19 cellular contexts compared by ENCODE assay signal in the genomic region with DNA sequence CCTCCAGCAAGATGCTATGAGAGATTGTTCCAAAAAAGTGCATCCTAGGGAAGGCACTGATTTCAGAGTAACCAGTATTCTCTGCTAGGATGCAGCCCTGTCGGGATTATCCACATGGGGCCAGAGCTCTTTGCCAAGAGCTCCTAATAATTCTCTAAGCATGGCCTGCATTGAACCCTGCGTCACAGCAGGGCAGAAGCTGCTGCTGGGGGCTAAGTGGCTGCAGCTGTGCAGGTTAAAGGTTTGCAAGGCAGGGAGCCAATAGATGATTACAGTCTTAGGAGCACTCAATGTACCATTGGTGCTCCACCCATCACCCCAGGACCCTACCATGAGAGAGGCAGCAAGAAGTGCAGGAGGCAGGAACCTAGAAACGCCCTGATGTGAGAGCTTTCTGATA.
A peak's percentile ranks its signal among the peaks of the same experiment; 100 is the strongest.
DNase-seq lines count a peak whose midpoint lies in the region; ATAC-seq and TF ChIP-seq lines count a peak whose summit lies in the region.
"Had no signal": no experiment of that assay in that cellular context is flagged by ENCODE, and none has a peak within 500 bp of the region (broad histone marks: within the 10 kb centered on the region; RNA-seq: fewer than 3 reads in every experiment).

No MANE protein-coding gene starts in this region.

- intact Hi-C loops in natural killer cell (cut with micrococcal nuclease): no loop called here
- intact Hi-C loops in naive thymus-derived CD4-positive, alpha-beta T cell (cut with micrococcal nuclease): no loop called here

- peak overlapping the region in 1 of 2 experiments; percentile 19 for H3K4me3 ChIP-seq in mesenchymal stem cell (ENCODE audit: insufficient read depth in 1 of 2, low read depth in 1 of 2, low read length in 2 of 2)
- no peak overlapping the region for H3K4me3 ChIP-seq in naive thymus-derived CD4-positive, alpha-beta T cell (ENCODE audit: low read length)
- no peak overlapping the region for H3K4me3 ChIP-seq in brain microvascular endothelial cell (ENCODE audit: low read depth, low read length)
- H3K4me3 ChIP-seq: BLaER1 had no signal

- H3K36me3 ChIP-seq in mesenchymal stem cell (ENCODE audit: control insufficient read depth in 1 of 2, insufficient read depth in 2 of 2, low read depth in 1 of 2, low read length in 2 of 2): no peaks in the 10 kb centered on the region
- no peaks in the 10 kb centered on the region for H3K36me3 ChIP-seq in naive thymus-derived CD4-positive, alpha-beta T cell (ENCODE audit: control insufficient read depth in 2 of 3, insufficient read depth in 3 of 3, low read length in 3 of 3)
- H3K36me3 ChIP-seq in brain microvascular endothelial cell (replicated peaks): no peaks in the 10 kb centered on the region
- H3K36me3 ChIP-seq: BLaER1 had no signal

- DNase-seq in NCI-H1092 treated with DMSO at 0.1 percent for 48 hours (lab: John Stamatoyannopoulos, UW): peak; percentile 26
- no peak for DNase-seq in NCI-H1092 (lab: John Stamatoyannopoulos, UW)
- no peak for DNase-seq in natural killer cell treated with Interleukin-12 subunit alpha and Interleukin-12 subunit beta and Interleukin-15 and Interleukin-18, amount 100 ng/mL, for 72 hours (ENCODE audit: low spot score)
- DNase-seq in natural killer cell: no peak
- DNase-seq in mesenchymal stem cell: no peak
- no peak for DNase-seq in NCI-H1694 (lab: John Stamatoyannopoulos, UW)
- no peak for DNase-seq in naive thymus-derived CD4-positive, alpha-beta T cell
- DNase-seq in brain microvascular endothelial cell: no peak
- DNase-seq: CD8-positive, alpha-beta memory T cell; GF-D8; Karpas-422; MM.1S; NCI-H2081 treated with DMSO at 0.1 percent for 48 hours; NCI-H226; NCI-H774; SIG-M5 had no signal

- in situ Hi-C loops in brain microvascular endothelial cell (cut with HindIII; ENCODE audit: low pct_ligation_motif_present, low sequenced_read_pairs): no loop called here

- no peak overlapping the region for H4K8ac ChIP-seq in mesenchymal stem cell (ENCODE audit: low read length)

- H3K27me3 ChIP-seq in mesenchymal stem cell (ENCODE audit: control insufficient read depth in 1 of 2, insufficient read depth in 1 of 2, low read length in 2 of 2) (peaks cover 0 to 15% of the 10 kb centered on the region in 2 experiments), brain microvascular endothelial cell (replicated peaks) (no peaks in the 10 kb centered on the region)
- H3K27me3 ChIP-seq in naive thymus-derived CD4-positive, alpha-beta T cell (ENCODE audit: control insufficient read depth in 2 of 2, insufficient read depth in 2 of 2, low read length in 2 of 2): no peaks in the 10 kb centered on the region
- H3K27me3 ChIP-seq: BLaER1 had no signal

- no peak overlapping the region for H2BK12ac ChIP-seq in mesenchymal stem cell (ENCODE audit: low read length in 2 of 2)

- peak overlapping the region; percentile 53 for H3K9ac ChIP-seq in mesenchymal stem cell (ENCODE audit: low read length)
- H3K9ac ChIP-seq: BLaER1 had no signal

- H3K27ac Mint-ChIP-seq in natural killer cell treated with Interleukin-12 subunit alpha and Interleukin-12 subunit beta and Interleukin-15 and Interleukin-18, amount 100 ng/mL, for 72 hours: no peak overlapping the region
- no peak overlapping the region for H3K27ac Mint-ChIP-seq in natural killer cell
- no peak overlapping the region for H3K27ac Mint-ChIP-seq in naive thymus-derived CD4-positive, alpha-beta T cell
- H3K27ac Mint-ChIP-seq: CD8-positive, alpha-beta memory T cell had no signal

- 48% methylated on average over 3 of the region's 3 CpGs for WGBS in mesenchymal stem cell

- TF ChIP-seq CTCF in natural killer cell (IDR thresholded peaks at IDR 0.05) (no peak), brain microvascular endothelial cell (IDR thresholded peaks at IDR 0.05; ENCODE audit: low read depth, low read length, missing control alignments) (no peak)

- no peaks in the 10 kb centered on the region for H3K9me3 Mint-ChIP-seq in natural killer cell treated with Interleukin-12 subunit alpha and Interleukin-12 subunit beta and Interleukin-15 and Interleukin-18, amount 100 ng/mL, for 72 hours
- no peaks in the 10 kb centered on the region for H3K9me3 Mint-ChIP-seq in natural killer cell
- peaks cover 0 to 15% (median 2%) of the 10 kb centered on the region in 11 donors for H3K9me3 Mint-ChIP-seq in naive thymus-derived CD4-positive, alpha-beta T cell

- no peaks in the 10 kb centered on the region for H3K36me3 Mint-ChIP-seq in natural killer cell treated with Interleukin-12 subunit alpha and Interleukin-12 subunit beta and Interleukin-15 and Interleukin-18, amount 100 ng/mL, for 72 hours
- H3K36me3 Mint-ChIP-seq in natural killer cell: no peaks in the 10 kb centered on the region
- no peaks in the 10 kb centered on the region for H3K36me3 Mint-ChIP-seq in naive thymus-derived CD4-positive, alpha-beta T cell
- H3K36me3 Mint-ChIP-seq: CD8-positive, alpha-beta memory T cell had no signal

- H2AFZ ChIP-seq in mesenchymal stem cell (ENCODE audit: low read depth, low read length): no peak overlapping the region

- POLR2A ChIA-PET in naive thymus-derived CD4-positive, alpha-beta T cell (lab: Charles Lee): no interaction called here

- H3K4me1 Mint-ChIP-seq in natural killer cell treated with Interleukin-12 subunit alpha and Interleukin-12 subunit beta and Interleukin-15 and Interleukin-18, amount 100 ng/mL, for 72 hours (ENCODE audit: low read depth in 2 of 2): no peaks in the 10 kb centered on the region
- no peaks in the 10 kb centered on the region for H3K4me1 Mint-ChIP-seq in natural killer cell
- no peaks in the 10 kb centered on the region for H3K4me1 Mint-ChIP-seq in naive thymus-derived CD4-positive, alpha-beta T cell
- H3K4me1 Mint-ChIP-seq: CD8-positive, alpha-beta memory T cell had no signal

- no peak overlapping the region for H3K4me2 ChIP-seq in mesenchymal stem cell (ENCODE audit: low read length, poor library complexity, severe bottlenecking)
- H3K4me2 ChIP-seq: BLaER1 had no signal

- no peak overlapping the region for H3K4me3 Mint-ChIP-seq in natural killer cell treated with Interleukin-12 subunit alpha and Interleukin-12 subunit beta and Interleukin-15 and Interleukin-18, amount 100 ng/mL, for 72 hours
- H3K4me3 Mint-ChIP-seq in natural killer cell: no peak overlapping the region
- H3K4me3 Mint-ChIP-seq in naive thymus-derived CD4-positive, alpha-beta T cell: no peak overlapping the region
- H3K4me3 Mint-ChIP-seq: CD8-positive, alpha-beta memory T cell had no signal

- H3K9me3 ChIP-seq in mesenchymal stem cell (ENCODE audit: control insufficient read depth, low read length): peaks cover 5% of the 10 kb centered on the region
- no peaks in the 10 kb centered on the region for H3K9me3 ChIP-seq in naive thymus-derived CD4-positive, alpha-beta T cell (ENCODE audit: control insufficient read depth in 2 of 3, low read length in 3 of 3)

- CTCF ChIA-PET in naive thymus-derived CD4-positive, alpha-beta T cell (lab: Charles Lee): no interaction called here

- no peak overlapping the region for H3K14ac ChIP-seq in mesenchymal stem cell (ENCODE audit: low read length in 2 of 2)

- H2BK5ac ChIP-seq in mesenchymal stem cell (ENCODE audit: low read depth, low read length, poor library complexity, severe bottlenecking): no peak overlapping the region

- H2AK5ac ChIP-seq in mesenchymal stem cell (ENCODE audit: low read length, severe bottlenecking): no peak overlapping the region

- H3K18ac ChIP-seq in mesenchymal stem cell (ENCODE audit: low read depth in 1 of 2, low read length in 2 of 2): no peak overlapping the region

- no peaks in the 10 kb centered on the region for H3K79me1 ChIP-seq in mesenchymal stem cell (replicated peaks; ENCODE audit: low read length, poor library complexity, severe bottlenecking)

- H3K23ac ChIP-seq in mesenchymal stem cell (ENCODE audit: low read length in 2 of 2): no peak overlapping the region

- no peak overlapping the region for H4K91ac ChIP-seq in mesenchymal stem cell (ENCODE audit: low read length)

- H3K27ac ChIP-seq in mesenchymal stem cell (ENCODE audit: low read length, poor library complexity, severe bottlenecking) (no peak overlapping the region), brain microvascular endothelial cell (no peak overlapping the region)
- H3K27ac ChIP-seq in naive thymus-derived CD4-positive, alpha-beta T cell (ENCODE audit: low read depth, low read length): no peak overlapping the region
- H3K27ac ChIP-seq: 22Rv1, BLaER1 had no signal

- no peak overlapping the region for H2BK120ac ChIP-seq in mesenchymal stem cell (ENCODE audit: low read depth, low read length)

- H3K4me1 ChIP-seq in mesenchymal stem cell (ENCODE audit: control insufficient read depth, insufficient read depth, low read depth, low read length): no peaks in the 10 kb centered on the region
- H3K4me1 ChIP-seq in naive thymus-derived CD4-positive, alpha-beta T cell (ENCODE audit: control insufficient read depth in 2 of 2, insufficient read depth in 2 of 2, low read length in 2 of 2): no peaks in the 10 kb centered on the region
- H3K4me1 ChIP-seq: BLaER1 had no signal

- peak; percentile 13 to 32 for ATAC-seq in natural killer cell treated with Interleukin-12 subunit alpha and Interleukin-12 subunit beta and Interleukin-15 and Interleukin-18, amount 100 ng/mL, for 72 hours
- no peak for ATAC-seq in natural killer cell
- ATAC-seq in naive thymus-derived CD4-positive, alpha-beta T cell: no peak
- ATAC-seq: Panc1 had no signal

- H2BK15ac ChIP-seq in mesenchymal stem cell (ENCODE audit: low read depth, poor library complexity, severe bottlenecking): no peak overlapping the region

- H3K4ac ChIP-seq in mesenchymal stem cell (ENCODE audit: low read depth in 1 of 2, low read length in 2 of 2): no peak overlapping the region

- peaks cover 41 to 63% of the 10 kb centered on the region in 2 donors for H3K27me3 Mint-ChIP-seq in natural killer cell treated with Interleukin-12 subunit alpha and Interleukin-12 subunit beta and Interleukin-15 and Interleukin-18, amount 100 ng/mL, for 72 hours
- H3K27me3 Mint-ChIP-seq in natural killer cell (ENCODE audit: low read depth in 2 of 2): peaks cover 15 to 36% of the 10 kb centered on the region in 2 donors
- H3K27me3 Mint-ChIP-seq in naive thymus-derived CD4-positive, alpha-beta T cell: peaks cover 25 to 58% (median 38%) of the 10 kb centered on the region in 5 donors

Comparison
In these comparisons a context has a peak if more than half of its experiments do, and no peak if none do; other contexts are left out.
1. ATAC-seq: peak in natural killer cell treated with Interleukin-12 subunit alpha and Interleukin-12 subunit beta and Interleukin-15 and Interleukin-18, amount 100 ng/mL, for 72 hours (2 of 2); none in natural killer cell (0 of 3) and naive thymus-derived CD4-positive, alpha-beta T cell (single experiment).